18 cellular contexts compared by ENCODE assay signal in genomic region chr12:119008691-119009221, GRCh38. TPM values are rescaled to one million over a fixed set of nuclear protein-coding genes. Genes with fewer than 3 reads are reported as not detected.
DNase-seq lines count a peak whose midpoint lies in the region; ATAC-seq, FAIRE-seq and TF ChIP-seq lines count a peak whose summit lies in the region.
"Had no signal": no experiment of that assay in that cellular context is flagged by ENCODE, and none has a peak within 500 bp of the region (broad histone marks: within the 10 kb centered on the region; RNA-seq: fewer than 3 reads in every experiment).

No MANE protein-coding gene starts in this region.

- intact Hi-C loops in breast epithelium (cut with DNase I; ENCODE audit: low total_unique reads) (no loop called here), PC-3 (cut with micrococcal nuclease) (no loop called here)

- CTCF ChIA-PET in PC-3 (lab: Charles Lee): no interaction called here

- H3F3A ChIP-seq in neural cell (ENCODE audit: insufficient read depth, low read length, poor library complexity, severe bottlenecking): no peaks in the 10 kb centered on the region
- no peaks in the 10 kb centered on the region for H3F3A ChIP-seq in PC-3 (ENCODE audit: low read length, unreplicated experiment)

- no peak for TF ChIP-seq RAD21 in neural cell (conservative IDR thresholded peaks at IDR 0.05)

- POLR2A ChIA-PET in PC-3 (lab: Charles Lee; ENCODE audit: unreplicated experiment): no interaction called here

- H3K9me2 ChIP-seq in neural cell (ENCODE audit: insufficient read depth, low read length) (no peaks in the 10 kb centered on the region), PC-3 (replicated peaks; ENCODE audit: low read length) (no peaks in the 10 kb centered on the region)

- H3K4me3 ChIP-seq in H7 (ENCODE audit: insufficient read depth, low read depth, low read length) (peak overlapping the region; percentile 21; the same call in 1 of the 2 replicates), neural cell (ENCODE audit: low read length) (peak overlapping the region; percentile 53), breast epithelium (no peak overlapping the region), PC-3 (ENCODE audit: low read length) (no peak overlapping the region)
- H3K4me3 ChIP-seq: body of pancreas, K562 had no signal

- no peak for FAIRE-seq in HTR-8/SVneo (lab: Jason Lieb, UNC)
- FAIRE-seq: K562, RCC 7860 had no signal

- H3K4me2 ChIP-seq in neural cell (ENCODE audit: low read length) (peak overlapping the region; percentile 52), PC-3 (ENCODE audit: low read length) (no peak overlapping the region)

- H3K27ac ChIP-seq in neural cell (ENCODE audit: low read length): no peak overlapping the region
- H3K27ac ChIP-seq in breast epithelium: no peak overlapping the region
- no peak overlapping the region for H3K27ac ChIP-seq in PC-3 (ENCODE audit: low read length)
- H3K27ac ChIP-seq: body of pancreas had no signal

- no peak for TF ChIP-seq EP300 in neural cell (conservative IDR thresholded peaks at IDR 0.05; ENCODE audit: poor library complexity, severe bottlenecking)

- peak; percentile 67 for DNase-seq in H7
- DNase-seq in NCI-H2171 (lab: John Stamatoyannopoulos, UW): peak; percentile 94
- peak; percentile 35 to 85 for DNase-seq in cerebellar nuclear complex (lab: John Stamatoyannopoulos, UW)
- DNase-seq in breast epithelium (ENCODE audit: low spot score in 2 of 2): no peak
- DNase-seq in HTR-8/SVneo (ENCODE audit: insufficient read length, low spot score): no peak
- DNase-seq in PC-3: no peak
- DNase-seq: activated gamma-delta T cell treated with Interleukin-2 at 50 U/mL for 16 hours; AML-193; body of pancreas; DMS79 treated with DMSO at 0.1 percent for 48 hours; foreskin fibroblast; kidney glomerular epithelial cell; NCI-H1930; stimulated activated CD4-positive, alpha-beta T cell treated with anti-CD3 and anti-CD28 coated beads, Interleukin-2, amount 100 ng/mL, for 48 hours had no signal

- TF ChIP-seq CTCF in neural cell (IDR thresholded peaks at IDR 0.05; ENCODE audit: poor library complexity, severe bottlenecking) (no peak), breast epithelium (IDR thresholded peaks at IDR 0.05) (no peak), PC-3 (conservative IDR thresholded peaks at IDR 0.05; ENCODE audit: low read depth, low read length) (no peak)

- H2AFZ ChIP-seq in neural cell (ENCODE audit: low read depth, low read length) (no peak overlapping the region), PC-3 (ENCODE audit: low read length) (no peak overlapping the region)

- BruUV-seq in PC-3 (replicated peaks; lab: Mats Ljungman, UMichigan): no TSS peak

- H3K4me1 ChIP-seq in breast epithelium (no peaks in the 10 kb centered on the region), PC-3 (ENCODE audit: insufficient read depth, low read length) (no peaks in the 10 kb centered on the region)

- H3K9ac ChIP-seq in neural cell (ENCODE audit: low read length) (peak overlapping the region; percentile 37), PC-3 (ENCODE audit: low read length) (no peak overlapping the region)

- no peak for ATAC-seq in HG02798 (IDR thresholded peaks at IDR 0.05; ENCODE audit: poor library complexity, unreplicated experiment)
- no peak for ATAC-seq in PC-3
- ATAC-seq: K562 had no signal

- H3K9me3 ChIP-seq in neural cell (ENCODE audit: low read length) (no peaks in the 10 kb centered on the region), breast epithelium (peaks cover 0 to 8% of the 10 kb centered on the region in 2 donors), PC-3 (ENCODE audit: low read length) (no peaks in the 10 kb centered on the region)
- H3K9me3 ChIP-seq: body of pancreas had no signal

- no peaks in the 10 kb centered on the region; the same call in 1 of the 2 replicates for H3K27me3 ChIP-seq in H7 (ENCODE audit: control insufficient read depth, insufficient read depth, low read length)
- H3K27me3 ChIP-seq in neural cell (ENCODE audit: insufficient read depth, low read depth, low read length): no peaks in the 10 kb centered on the region
- H3K27me3 ChIP-seq in breast epithelium: peaks cover 0 to 19% of the 10 kb centered on the region in 2 donors
- H3K27me3 ChIP-seq in PC-3 (ENCODE audit: low read length): peaks cover 10% of the 10 kb centered on the region; the same call in 1 of the 2 replicates
- H3K27me3 ChIP-seq: body of pancreas had no signal

- H3K79me2 ChIP-seq in neural cell (replicated peaks; ENCODE audit: insufficient read depth, low read length): peaks cover 4% of the 10 kb centered on the region
- H3K79me2 ChIP-seq in PC-3 (ENCODE audit: low read length): no peaks in the 10 kb centered on the region

- H3K36me3 ChIP-seq in H7 (replicated peaks; ENCODE audit: control insufficient read depth, insufficient read depth, low read length) (no peaks in the 10 kb centered on the region), neural cell (ENCODE audit: insufficient read depth, low read length) (no peaks in the 10 kb centered on the region), breast epithelium (no peaks in the 10 kb centered on the region), PC-3 (ENCODE audit: low read depth, low read length) (no peaks in the 10 kb centered on the region)

- H4K20me1 ChIP-seq in neural cell (ENCODE audit: insufficient read depth) (no peaks in the 10 kb centered on the region), PC-3 (ENCODE audit: low read length) (no peaks in the 10 kb centered on the region)

- no peak for TF ChIP-seq POLR2A in breast epithelium (IDR thresholded peaks at IDR 0.05)

TF ChIP-seq in neural cell, 6 proteins besides CTCF, POLR2A, EP300 and RAD21:
- TF ChIP-seq MXI1 (conservative IDR thresholded peaks at IDR 0.05; ENCODE audit: poor library complexity, severe bottlenecking) (no peak), EZH2 (IDR thresholded peaks at IDR 0.05; ENCODE audit: borderline replicate concordance, insufficient read depth, low read length, poor library complexity, severe bottlenecking) (no peak), POLR2AphosphoS5 (IDR thresholded peaks at IDR 0.05) (no peak), TAF1 (IDR thresholded peaks at IDR 0.05; ENCODE audit: low read depth) (no peak), SMC3 (conservative IDR thresholded peaks at IDR 0.05; ENCODE audit: poor library complexity) (no peak)
TF ChIP-seq in neural cell: peak in this region for 0.

RNA-seq across cellular contexts. Expression of gene SRRM4, which starts 27.4 kb away (rescaled TPM):
- total RNA-seq in H7 (2014; rRNA removed; shearing (Covaris generic)): 0.26 and 0.76 TPM in 2 replicates
- polyA plus RNA-seq in neural cell: 9.9 and 10.5 TPM in 2 replicates
- polyA minus RNA-seq in neural cell: 11.2 and 18.6 TPM in 2 replicates
- total RNA-seq in breast epithelium (not detected), PC-3 (2014; rRNA removed) (under 0.01 TPM in 1 of 2 replicates, not detected in the other)
- total RNA-seq: body of pancreas, K562 had no signal
- polyA plus RNA-seq: K562 had no signal

Comparison
In these comparisons a context has a peak if more than half of its experiments do, and no peak if none do; other contexts are left out.
1. DNase-seq: peak in H7 (single experiment), NCI-H2171 (single experiment) and cerebellar nuclear complex (2 of 2); none in breast epithelium (0 of 2), HTR-8/SVneo (single experiment) and PC-3 (single experiment).
2. H3K4me3 ChIP-seq: peak in H7 (single experiment) and neural cell (single experiment); none in breast epithelium (0 of 3) and PC-3 (single experiment).